12 cellular contexts compared by ENCODE assay signal in the genomic region with DNA sequence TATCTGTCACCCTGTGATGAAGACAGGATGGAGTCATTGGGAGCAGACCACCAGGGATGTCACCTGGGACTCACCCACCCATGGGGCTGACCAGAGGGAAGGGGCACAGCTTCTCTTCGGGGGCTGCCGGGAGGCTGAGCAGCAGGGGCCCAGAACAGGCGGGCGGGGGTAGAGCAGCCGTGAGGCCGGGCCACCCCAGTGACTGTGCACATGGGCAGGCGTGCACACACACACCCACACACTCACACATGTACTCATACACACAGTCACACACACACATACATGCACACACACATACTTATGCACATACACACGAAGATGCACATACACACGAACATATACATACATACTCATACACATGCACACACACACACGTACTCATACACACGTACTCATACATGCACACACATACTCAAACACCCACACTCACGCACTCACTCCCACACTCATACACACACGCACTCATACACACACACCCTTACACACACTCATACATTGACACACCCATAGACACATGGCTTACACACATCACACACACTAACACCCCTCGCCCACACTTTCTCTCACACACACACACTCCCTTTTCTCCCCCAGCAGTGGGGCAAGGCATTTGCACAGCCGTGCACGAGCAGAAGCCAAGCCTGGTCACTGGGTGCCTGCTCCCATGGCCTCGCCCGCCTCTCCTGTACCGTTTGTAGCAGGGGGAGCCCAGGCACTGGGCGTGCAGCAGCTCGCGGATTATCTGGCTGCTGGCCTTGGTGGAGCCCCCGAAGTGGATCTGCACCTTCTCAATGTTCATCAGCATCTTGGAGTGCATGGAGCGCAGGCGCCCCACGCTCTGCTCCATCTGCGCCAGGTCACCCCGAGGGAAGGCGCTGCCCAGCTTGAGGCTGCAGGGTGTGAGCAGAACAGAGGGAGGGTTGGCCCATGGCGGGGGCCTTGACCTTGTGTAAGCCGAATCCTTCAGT. TPM values are rescaled to one million over a fixed set of nuclear protein-coding genes. Genes with fewer than 3 reads are reported as not detected.
DNase-seq lines count a peak whose midpoint lies in the region; ATAC-seq and TF ChIP-seq lines count a peak whose summit lies in the region.
"Had no signal": no experiment of that assay in that cellular context is flagged by ENCODE, and none has a peak within 500 bp of the region (broad histone marks: within the 10 kb centered on the region; RNA-seq: fewer than 3 reads in every experiment).

No MANE protein-coding gene starts in this region.

- H2AFZ ChIP-seq in IMR-90 (replicated peaks; ENCODE audit: low read length, poor library complexity) = peak overlapping the region; percentile 41
- H2AFZ ChIP-seq in trophoblast cell (ENCODE audit: insufficient read depth, low read length, poor library complexity) = no peak overlapping the region

- intact Hi-C loops in IMR-90 (cut with micrococcal nuclease) = no loop called here

- BruUV-seq in IMR-90 (replicated peaks; lab: Mats Ljungman, UMichigan) = no TSS peak

- dilution Hi-C loops in IMR-90 (cut with HindIII; ENCODE audit: low sequenced_read_pairs, unreplicated experiment) = no loop called here

- CTCF ChIA-PET in IMR-90 (lab: Yijun Ruan, JAX) = no interaction called here

- H3K23ac ChIP-seq in IMR-90 (ENCODE audit: low read depth, low read length) (no peak overlapping the region), trophoblast cell (ENCODE audit: low read length) (peak overlapping the region; percentile 49)

- no peak overlapping the region for H4K5ac ChIP-seq in IMR-90 (ENCODE audit: low read depth, low read length)

- H4K12ac ChIP-seq in trophoblast cell (ENCODE audit: low read depth, low read length) = no peak overlapping the region

- peak overlapping the region; percentile 33 for H2AK9ac ChIP-seq in IMR-90 (replicated peaks; ENCODE audit: low read depth, low read length, poor library complexity)

- TF ChIP-seq CTCF in IMR-90 (conservative IDR thresholded peaks at IDR 0.05; ENCODE audit: low read depth, low read length) (no peak), BE2C (IDR thresholded peaks at IDR 0.05; ENCODE audit: low read depth, low read length) (no peak)

- WGBS in IMR-90 (ENCODE audit: extremely low coverage in 2 of 2, insufficient read length in 1 of 2), 2 experiments = 91 to 100% methylated on average over 3 to 21 of the region's 31 CpGs
- 100% methylated on average over 5 of the region's 31 CpGs for WGBS in trophoblast cell (ENCODE audit: extremely low coverage, insufficient coverage, insufficient read length)

- peaks cover 6% of the 10 kb centered on the region for H3K9me1 ChIP-seq in IMR-90 (ENCODE audit: insufficient read depth, low read length)

- H3K79me2 ChIP-seq in trophoblast cell (ENCODE audit: control insufficient read depth, insufficient read depth, low read length, poor library complexity) = no peaks in the 10 kb centered on the region

- H3K79me1 ChIP-seq in IMR-90 (ENCODE audit: low read depth in 1 of 2, low read length in 2 of 2) (peaks cover 0 to 5% of the 10 kb centered on the region in 2 experiments; a peak in 1 of 4 replicates), trophoblast cell (ENCODE audit: low read length) (peaks cover 19% of the 10 kb centered on the region)

- no peak for TF ChIP-seq RAD21 in IMR-90 (IDR thresholded peaks at IDR 0.05; ENCODE audit: low read length)

- no peak overlapping the region for H2BK20ac ChIP-seq in IMR-90 (ENCODE audit: low read depth, low read length)

- no peak overlapping the region for H3K4me2 ChIP-seq in IMR-90 (ENCODE audit: low read depth, low read length)
- no peak overlapping the region for H3K4me2 ChIP-seq in trophoblast cell (ENCODE audit: low read length)

- peak overlapping the region; percentile 0 for H2BK12ac ChIP-seq in trophoblast cell (ENCODE audit: low read length)

- H2AK5ac ChIP-seq in IMR-90 (ENCODE audit: low read depth, low read length) (no peak overlapping the region; the same call in 1 of the 2 replicates), trophoblast cell (ENCODE audit: low read length) (no peak overlapping the region)

- H2BK15ac ChIP-seq in IMR-90 (ENCODE audit: low read depth, low read length) = no peak overlapping the region

- DNase-seq in activated T-cell treated with anti-CD3 and anti-CD28 coated beads, Interleukin-2, amount 50 U/mL, for 48 hours = peak; percentile 21 to 29
- DNase-seq in activated T-cell treated with anti-CD3 and anti-CD28 coated beads, Interleukin-2, amount 50 U/mL, for 1 hour = no peak
- DNase-seq in IMR-90 = no peak
- no peak for DNase-seq in adipocyte (ENCODE audit: low read depth)
- DNase-seq in trophoblast cell = no peak
- no peak for DNase-seq in middle frontal gyrus (ENCODE audit: extremely low spot score, low spot score)
- no peak for DNase-seq in NCI-H82 treated with DMSO at 0.1 percent for 48 hours (lab: John Stamatoyannopoulos, UW; ENCODE audit: unreplicated experiment)
- DNase-seq in BE2C = no peak
- DNase-seq: activated B cell treated with CpG ODN at 0.5 μM for 24 hours, activated gamma-delta T cell, midbrain, NCI-H2171 had no signal

- H3K9me3 ChIP-seq in IMR-90 (ENCODE audit: control insufficient read depth, insufficient read depth, low read length) (no peaks in the 10 kb centered on the region), adipocyte (ENCODE audit: control insufficient read depth, low read length) (no peaks in the 10 kb centered on the region), trophoblast cell (ENCODE audit: insufficient read depth, low read depth, low read length) (no peaks in the 10 kb centered on the region), BE2C (no peaks in the 10 kb centered on the region)

- H3K9ac ChIP-seq in IMR-90 (ENCODE audit: low read depth, low read length) (no peak overlapping the region), adipocyte (ENCODE audit: low read length) (peak overlapping the region; percentile 45), trophoblast cell (ENCODE audit: low read length) (no peak overlapping the region)

- H2BK120ac ChIP-seq in IMR-90 (ENCODE audit: low read depth, low read length) (no peak overlapping the region), trophoblast cell (ENCODE audit: insufficient read depth, low read length, poor library complexity) (peak overlapping the region; percentile 3)

- no peak overlapping the region for H4K8ac ChIP-seq in IMR-90 (ENCODE audit: low read depth in 2 of 2, low read length in 2 of 2)
- peak overlapping the region; percentile 3 for H4K8ac ChIP-seq in trophoblast cell (ENCODE audit: low read depth, low read length)

- TF ChIP-seq POLR2A in IMR-90 (IDR thresholded peaks at IDR 0.05; ENCODE audit: low read depth, low read length) = no peak

- peak overlapping the region; percentile 52 for H2BK5ac ChIP-seq in IMR-90 (ENCODE audit: low read depth, low read length, poor library complexity, severe bottlenecking)
- peak overlapping the region; percentile 7 for H2BK5ac ChIP-seq in trophoblast cell (ENCODE audit: low read depth, low read length, poor library complexity)

- H3K4me3 ChIP-seq in IMR-90 (ENCODE audit: insufficient read depth, low read depth, low read length) (no peak overlapping the region), adipocyte (ENCODE audit: low read length) (no peak overlapping the region), trophoblast cell (ENCODE audit: low read depth, low read length) (peak overlapping the region; percentile 46), BE2C (ENCODE audit: low read depth, low read length) (no peak overlapping the region)

- H3K18ac ChIP-seq in IMR-90 (ENCODE audit: low read depth, low read length) (no peak overlapping the region), trophoblast cell (ENCODE audit: low read length) (peak overlapping the region; percentile 23)

- H3K4me1 ChIP-seq in IMR-90 (ENCODE audit: control insufficient read depth, insufficient read depth, low read length) (peaks cover 7% of the 10 kb centered on the region), adipocyte (ENCODE audit: control insufficient read depth, insufficient read depth, low read length) (peaks cover 29% of the 10 kb centered on the region), trophoblast cell (ENCODE audit: control insufficient read depth in 1 of 2, insufficient read depth in 2 of 2, low read length in 2 of 2) (peaks cover 19 to 27% of the 10 kb centered on the region in 2 experiments), BE2C (no peaks in the 10 kb centered on the region)

- H4K91ac ChIP-seq in IMR-90 (ENCODE audit: insufficient read depth, low read depth, low read length) (no peak overlapping the region), trophoblast cell (ENCODE audit: low read depth, low read length) (peak overlapping the region; percentile 40)

- H3K56ac ChIP-seq in IMR-90 (ENCODE audit: extremely low read depth, insufficient read depth, low read length) = no peak overlapping the region

- H3K36me3 ChIP-seq in IMR-90 (ENCODE audit: control insufficient read depth, insufficient read depth, low read length) = peaks cover 4% of the 10 kb centered on the region
- no peaks in the 10 kb centered on the region for H3K36me3 ChIP-seq in adipocyte (ENCODE audit: control insufficient read depth, insufficient read depth, low read length, severe bottlenecking)
- no peaks in the 10 kb centered on the region for H3K36me3 ChIP-seq in trophoblast cell (ENCODE audit: control insufficient read depth in 1 of 2, insufficient read depth in 2 of 2, low read length in 2 of 2)
- H3K36me3 ChIP-seq in BE2C = no peaks in the 10 kb centered on the region

- H3K27ac ChIP-seq in IMR-90 (ENCODE audit: insufficient read depth, low read length) (no peak overlapping the region), trophoblast cell (ENCODE audit: low read depth, low read length) (peak overlapping the region; percentile 13)

- in situ Hi-C loops in IMR-90 (cut with MboI; ENCODE audit: low sequenced_read_pairs) = no loop called here

- ATAC-seq in IMR-90 (ENCODE audit: low read depth) = no peak

- H3K27me3 ChIP-seq in IMR-90 (ENCODE audit: control insufficient read depth, insufficient read depth, low read length) = no peaks in the 10 kb centered on the region
- H3K27me3 ChIP-seq in adipocyte (replicated peaks; ENCODE audit: control insufficient read depth, insufficient read depth, low read length) = peaks cover 2% of the 10 kb centered on the region
- no peaks in the 10 kb centered on the region for H3K27me3 ChIP-seq in trophoblast cell (ENCODE audit: insufficient read depth, low read length)
- no peaks in the 10 kb centered on the region for H3K27me3 ChIP-seq in BE2C

- H3K14ac ChIP-seq in IMR-90 (replicated peaks; ENCODE audit: low read depth, low read length) = no peak overlapping the region; the same call in 1 of the 2 replicates
- H3K14ac ChIP-seq in trophoblast cell (ENCODE audit: low read length) = peak overlapping the region; percentile 17

- no peaks in the 10 kb centered on the region; the same call in 1 of the 2 replicates for H4K20me1 ChIP-seq in IMR-90 (ENCODE audit: insufficient read depth, low read length)

- POLR2A ChIA-PET in IMR-90 (lab: Charles Lee; ENCODE audit: unreplicated experiment) = no interaction called here

- 0 out of 2 replicates have a peak overlapping the region, but pooled peaks have one; percentile 53 for H3K4ac ChIP-seq in IMR-90 (ENCODE audit: low read depth, low read length)
- H3K4ac ChIP-seq in trophoblast cell (ENCODE audit: low read depth, low read length) = no peak overlapping the region

RNA-seq across cellular contexts. Expression of a gene that starts 12.4 kb away (rescaled TPM):
- total RNA-seq in IMR-90 (2012; rRNA removed) = 0.90 and 1.4 TPM in 2 replicates
- 12.1 and 19.9 TPM in 2 replicates for polyA plus RNA-seq in IMR-90 (2012; rRNA removed)
- polyA plus RNA-seq in IMR-90 (2012; cell fraction: cytosol; rRNA removed) = 11.6 and 33.1 TPM in 2 replicates
- 14.2 and 21.7 TPM in 2 replicates for polyA plus RNA-seq in IMR-90 (2012; cell fraction: nucleus; rRNA removed; ENCODE audit: low replicate concordance)
- polyA plus RNA-seq in trophoblast cell (2013) = 277 and 287 TPM in 2 replicates
- polyA plus RNA-seq in BE2C (2012; ENCODE audit: insufficient read depth, insufficient read length, low read depth) = 191 TPM

RNA-seq across cellular contexts. Expression of a gene that starts 30.5 kb away (rescaled TPM):
- 3.9 and 4.8 TPM in 2 replicates for total RNA-seq in IMR-90 (2012; rRNA removed)
- polyA plus RNA-seq in IMR-90 (2012; rRNA removed) = 4.3 and 4.7 TPM in 2 replicates
- polyA plus RNA-seq in IMR-90 (2012; cell fraction: cytosol; rRNA removed) = 1.5 and 2.8 TPM in 2 replicates
- 30.2 and 57.3 TPM in 2 replicates for polyA plus RNA-seq in IMR-90 (2012; cell fraction: nucleus; rRNA removed; ENCODE audit: low replicate concordance)
- polyA plus RNA-seq in trophoblast cell (2013) = 0.69 and 1.00 TPM in 2 replicates
- polyA plus RNA-seq in BE2C (2012; ENCODE audit: insufficient read depth, insufficient read length, low read depth) = 4.7 TPM

RNA-seq across cellular contexts. Expression of a gene that starts 37.3 kb away (rescaled TPM):
- total RNA-seq in IMR-90 (2012; rRNA removed) = 0.54 and 0.83 TPM in 2 replicates
- 1.1 and 1.3 TPM in 2 replicates for polyA plus RNA-seq in IMR-90 (2012; rRNA removed)
- 0.56 and 0.93 TPM in 2 replicates for polyA plus RNA-seq in IMR-90 (2012; cell fraction: cytosol; rRNA removed)
- polyA plus RNA-seq in IMR-90 (2012; cell fraction: nucleus; rRNA removed; ENCODE audit: low replicate concordance) = 0.74 and 1.1 TPM in 2 replicates
- polyA plus RNA-seq in trophoblast cell (2013) = 0.22 and 0.33 TPM in 2 replicates
- 10.1 TPM for polyA plus RNA-seq in BE2C (2012; ENCODE audit: insufficient read depth, insufficient read length, low read depth)

Comparison
In these comparisons a context has a peak if more than half of its experiments do, and no peak if none do; other contexts are left out.
1. DNase-seq: peak in activated T-cell treated with anti-CD3 and anti-CD28 coated beads, Interleukin-2, amount 50 U/mL, for 48 hours (2 of 2); none in activated T-cell treated with anti-CD3 and anti-CD28 coated beads, Interleukin-2, amount 50 U/mL, for 1 hour (single experiment), IMR-90 (single experiment), adipocyte (single experiment), trophoblast cell (0 of 2), middle frontal gyrus (single experiment), NCI-H82 treated with DMSO at 0.1 percent for 48 hours (single experiment) and BE2C (single experiment).